ENCODE assay signal across 8 cellular contexts in the genomic region with DNA sequence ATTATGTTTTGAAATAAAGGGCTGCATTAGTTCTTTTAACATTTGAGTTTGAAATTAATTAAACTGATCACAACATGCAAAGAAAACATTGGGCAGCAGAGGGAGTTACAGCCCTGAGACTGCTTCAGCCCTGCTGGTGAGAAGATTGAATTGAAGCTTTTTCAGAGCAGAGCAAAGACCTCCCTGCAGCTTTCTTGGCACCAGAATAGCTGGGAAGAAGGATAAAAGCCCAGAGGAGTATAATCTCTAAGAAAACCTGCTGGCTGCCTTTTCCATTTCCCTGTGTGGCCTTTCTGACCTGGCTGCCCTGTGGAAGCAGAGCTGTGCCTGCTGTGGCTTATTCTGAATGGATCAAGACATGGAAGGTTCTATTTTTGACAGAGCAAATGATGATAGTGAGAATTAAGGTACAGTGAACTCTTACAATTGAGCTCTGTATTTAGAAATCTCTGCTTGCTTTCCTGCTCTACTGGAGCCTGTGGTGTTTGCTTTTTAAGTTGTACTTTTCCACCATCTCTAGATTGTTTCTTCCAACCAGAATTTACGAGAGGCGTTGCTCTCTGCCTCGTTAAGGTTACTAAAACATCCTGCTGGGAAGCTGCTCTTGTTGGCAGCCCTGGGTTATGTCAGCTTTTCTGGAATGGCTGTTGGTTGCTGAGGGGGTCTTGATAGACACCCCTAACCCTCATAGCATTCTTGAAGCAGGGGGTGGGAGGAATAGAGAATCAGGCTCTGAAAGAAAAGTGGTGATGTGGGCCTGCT. TPM values are rescaled to one million over a fixed set of nuclear protein-coding genes. Genes with fewer than 3 reads are reported as not detected.
A peak's percentile ranks its signal among the peaks of the same experiment; 100 is the strongest.
DNase-seq lines count a peak whose midpoint lies in the region; ATAC-seq and TF ChIP-seq lines count a peak whose summit lies in the region.

No MANE protein-coding gene starts in this region.

- WGBS in thyroid gland, 2 donors = 72 to 76% methylated on average over 3 of the region's 3 CpGs

- H3K36me3 ChIP-seq in Karpas-422 (ENCODE audit: insufficient read depth, low read length) (peaks cover 22% of the 10 kb centered on the region; the same call in 1 of the 2 replicates), left lung (peaks cover 0 to 72% of the 10 kb centered on the region in 2 donors), thyroid gland (peaks cover 17% of the 10 kb centered on the region in 2 donors)

- H3K27ac ChIP-seq in Karpas-422 (ENCODE audit: low read length) (no peak overlapping the region), left lung (peak overlapping the region in 1 of 2 donors; percentile 18), thyroid gland (no peak overlapping the region)

- H3K4me2 ChIP-seq in Karpas-422 (ENCODE audit: low read depth, low read length, poor library complexity, severe bottlenecking) = no peak overlapping the region

- H4K20me1 ChIP-seq in Karpas-422 (ENCODE audit: insufficient read depth, low read depth, low read length) = peaks cover 10% of the 10 kb centered on the region; the same call in 1 of the 2 replicates

- H3K79me2 ChIP-seq in Karpas-422 (ENCODE audit: low read length) = peaks cover 4% of the 10 kb centered on the region

- no peak overlapping the region for H3K9ac ChIP-seq in Karpas-422 (ENCODE audit: low read length)

- H3K9me3 ChIP-seq in Karpas-422 (ENCODE audit: low read length) (no peaks in the 10 kb centered on the region), left lung (no peaks in the 10 kb centered on the region), thyroid gland (no peaks in the 10 kb centered on the region)

- intact Hi-C loops in left lung (cut with DNase I) = loop anchor here (5.0 to 10.0 kb wide), 2 partner anchors 254 to 256 kb away; no protein-coding TSS in a partner anchor
- intact Hi-C loops in thyroid gland (cut with DNase I) = no loop called here

- no peak overlapping the region for H2AFZ ChIP-seq in Karpas-422 (ENCODE audit: low read length)

- no peaks in the 10 kb centered on the region for H3K9me2 ChIP-seq in Karpas-422 (replicated peaks; ENCODE audit: insufficient read depth, low read length)

- peak; percentile 15 to 68 for DNase-seq in NCI-H526 (lab: John Stamatoyannopoulos, UW)
- DNase-seq in NCI-H526 treated with DMSO at 0.1 percent for 48 hours (lab: John Stamatoyannopoulos, UW) = no peak
- DNase-seq in Karpas-422 = peak; percentile 78
- peak; percentile 64 for DNase-seq in RPMI7951 (ENCODE audit: low read depth)
- DNase-seq in dermis blood vessel endothelial cell = peak; percentile 90
- no peak for DNase-seq in left lung
- DNase-seq in thyroid gland = peak; percentile 24 to 28
- DNase-seq in stimulated activated CD4-positive, alpha-beta T cell treated with anti-CD3 and anti-CD28 coated beads, Interleukin-2, amount 100 ng/mL, for 24 hours = no peak

- peak; percentile 92 for ATAC-seq in left lung

- H3K27me3 ChIP-seq in Karpas-422 (ENCODE audit: low read length) (no peaks in the 10 kb centered on the region), left lung (no peaks in the 10 kb centered on the region), thyroid gland (no peaks in the 10 kb centered on the region)

- H3K4me1 ChIP-seq in Karpas-422 (ENCODE audit: low read length) (no peaks in the 10 kb centered on the region), left lung (peaks cover 3 to 9% of the 10 kb centered on the region in 2 donors), thyroid gland (no peaks in the 10 kb centered on the region)

- H3K4me3 ChIP-seq in Karpas-422 (ENCODE audit: low read length) (no peak overlapping the region), left lung (no peak overlapping the region), thyroid gland (replicated peaks in 1 of 3) (no peak overlapping the region)

- TF ChIP-seq POLR2A in thyroid gland (IDR thresholded peaks at IDR 0.05) = no peak

- TF ChIP-seq CTCF in left lung (IDR thresholded peaks at IDR 0.05) = peak; percentile 54 to 69
- TF ChIP-seq CTCF in thyroid gland (IDR thresholded peaks at IDR 0.05) = peak in 5 of 6 experiments; percentile 64 to 99 (median 80)

RNA-seq across cellular contexts. Expression of gene SNRPE, which starts 9.9 kb away (rescaled TPM):
- total RNA-seq in Karpas-422 (2014; rRNA removed; shearing (Covaris generic); ENCODE audit: low replicate concordance) = 77.1 and 95.9 TPM in 2 replicates
- total RNA-seq in RPMI7951 (2014; rRNA removed; shearing (Covaris generic)) = 184 and 185 TPM in 2 replicates
- total RNA-seq in dermis blood vessel endothelial cell (74.5 and 125 TPM in 2 replicates), left lung (10 to 100 TPM; 75.0 to 97.7 TPM), thyroid gland (10 to 100 TPM; 21.9 to 54.7 (median 38.5) TPM)

Comparison
In these comparisons a context has a peak if more than half of its experiments do, and no peak if none do; other contexts are left out.
1. DNase-seq: peak in NCI-H526 (2 of 2), Karpas-422 (single experiment), RPMI7951 (single experiment), dermis blood vessel endothelial cell (single experiment) and thyroid gland (2 of 2); none in NCI-H526 treated with DMSO at 0.1 percent for 48 hours (single experiment), left lung (0 of 2) and stimulated activated CD4-positive, alpha-beta T cell treated with anti-CD3 and anti-CD28 coated beads, Interleukin-2, amount 100 ng/mL, for 24 hours (0 of 2).